18 cellular contexts compared by ENCODE assay signal in the genomic region with DNA sequence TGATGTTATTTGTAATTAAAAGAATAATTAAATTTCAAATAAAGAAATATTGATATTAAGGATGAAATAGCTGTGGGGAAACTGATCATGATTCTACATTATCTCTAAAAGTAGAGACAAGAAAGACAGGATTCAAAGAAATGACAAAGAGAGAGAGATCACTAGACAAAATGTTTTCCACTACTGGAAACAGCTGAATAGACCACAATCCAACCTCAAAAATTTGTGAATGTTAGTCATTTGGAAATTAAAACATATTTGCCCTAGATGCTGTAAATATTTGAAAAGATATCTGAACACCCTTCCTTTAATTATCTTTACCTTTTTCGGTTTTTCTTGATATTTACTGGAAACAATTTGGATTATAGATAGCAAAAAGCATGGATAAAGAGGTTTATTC.
A peak's percentile ranks its signal among the peaks of the same experiment; 100 is the strongest.
DNase-seq lines count a peak whose midpoint lies in the region; FAIRE-seq and TF ChIP-seq lines count a peak whose summit lies in the region.
"Had no signal": no experiment of that assay in that cellular context is flagged by ENCODE, and none has a peak within 500 bp of the region (broad histone marks: within the 10 kb centered on the region; RNA-seq: fewer than 3 reads in every experiment).

No MANE protein-coding gene starts in this region.

- no peaks in the 10 kb centered on the region for H3K9me3 Mint-ChIP-seq in astrocyte (ENCODE audit: unreplicated experiment)
- H3K9me3 Mint-ChIP-seq: GM23338 had no signal

- H3K27me3 Mint-ChIP-seq in astrocyte (ENCODE audit: low read depth, unreplicated experiment), result no peaks in the 10 kb centered on the region
- H3K27me3 Mint-ChIP-seq: CD4-positive, CD25-positive, alpha-beta regulatory T cell; CD8-positive, alpha-beta memory T cell had no signal

- H3K4me3 ChIP-seq in SJCRH30, result no peak overlapping the region
- no peak overlapping the region for H3K4me3 ChIP-seq in astrocyte (ENCODE audit: insufficient read depth, low read depth, low read length)
- H3K4me3 ChIP-seq: GM23338 had no signal

- H3K27me3 ChIP-seq in SJCRH30 (no peaks in the 10 kb centered on the region), astrocyte (ENCODE audit: insufficient read depth, low read length) (no peaks in the 10 kb centered on the region)
- H3K27me3 ChIP-seq: BE2C had no signal

- H3K9ac ChIP-seq in astrocyte (ENCODE audit: low read length), result no peak overlapping the region

- H3K27ac ChIP-seq in SJCRH30, result peak overlapping the region; percentile 58
- H3K27ac ChIP-seq in astrocyte (ENCODE audit: low read depth, low read length), result no peak overlapping the region
- H3K27ac ChIP-seq: HL-60 had no signal

- H2AFZ ChIP-seq in astrocyte (ENCODE audit: low read depth, low read length), result no peak overlapping the region
- H2AFZ ChIP-seq: GM23338 had no signal

- H3K4me1 Mint-ChIP-seq in astrocyte (ENCODE audit: low read depth, unreplicated experiment), result peaks cover 4% of the 10 kb centered on the region
- H3K4me1 Mint-ChIP-seq: CD4-positive, CD25-positive, alpha-beta regulatory T cell; CD8-positive, alpha-beta memory T cell; GM23338 had no signal

- no peak for FAIRE-seq in astrocyte (lab: Jason Lieb, UNC)
- FAIRE-seq: H54 had no signal

- H4K20me1 ChIP-seq in astrocyte (ENCODE audit: insufficient read depth, low read length), result no peaks in the 10 kb centered on the region

- no peaks in the 10 kb centered on the region for H3K9me3 ChIP-seq in SJCRH30 (replicated peaks)
- H3K9me3 ChIP-seq in astrocyte (ENCODE audit: insufficient read depth, low read depth, low read length), result no peaks in the 10 kb centered on the region
- H3K9me3 ChIP-seq: BE2C had no signal

- H3K4me2 ChIP-seq in astrocyte (ENCODE audit: low read length), result no peak overlapping the region
- H3K4me2 ChIP-seq: GM23338 had no signal

- H3K4me3 Mint-ChIP-seq in astrocyte (ENCODE audit: unreplicated experiment), result no peak overlapping the region
- H3K4me3 Mint-ChIP-seq: CD4-positive, CD25-positive, alpha-beta regulatory T cell; CD8-positive, alpha-beta memory T cell; GM23338 had no signal

- no peak for TF ChIP-seq CTCF in astrocyte (IDR thresholded peaks at IDR 0.05; ENCODE audit: insufficient read depth, low read depth, low read length)

- DNase-seq in SJCRH30 (peak in 1 of 2 experiments; percentile 41), astrocyte (ENCODE audit: low read depth) (peak; percentile 6), myocyte (ENCODE audit: low read depth) (peak; percentile 71), EL (no peak), NCI-H146 treated with DMSO at 0.1 percent for 48 hours (lab: John Stamatoyannopoulos, UW; ENCODE audit: unreplicated experiment) (no peak), SW480 (ENCODE audit: low spot score) (no peak)
- DNase-seq: BE2C; C1 segment of cervical spinal cord; CD4-positive, CD25-positive, alpha-beta regulatory T cell; CD8-positive, alpha-beta memory T cell; COR-L47; DMS153; DMS79; GF-D8; HCEC 1CT had no signal

- no peak overlapping the region for H3K27ac Mint-ChIP-seq in astrocyte (ENCODE audit: unreplicated experiment)
- H3K27ac Mint-ChIP-seq: CD4-positive, CD25-positive, alpha-beta regulatory T cell; CD8-positive, alpha-beta memory T cell; GM23338 had no signal

- H3K4me1 ChIP-seq in SJCRH30, result peaks cover 25% of the 10 kb centered on the region
- H3K4me1 ChIP-seq in astrocyte (ENCODE audit: insufficient read depth, low read length), result no peaks in the 10 kb centered on the region
- H3K4me1 ChIP-seq: BE2C had no signal

- H3K36me3 Mint-ChIP-seq in astrocyte (ENCODE audit: low read depth, unreplicated experiment), result no peaks in the 10 kb centered on the region
- H3K36me3 Mint-ChIP-seq: CD4-positive, CD25-positive, alpha-beta regulatory T cell; CD8-positive, alpha-beta memory T cell had no signal

- no peaks in the 10 kb centered on the region for H3K79me2 ChIP-seq in astrocyte (ENCODE audit: insufficient read depth, low read length)

- H3K36me3 ChIP-seq in SJCRH30, result no peaks in the 10 kb centered on the region
- H3K36me3 ChIP-seq in astrocyte (ENCODE audit: insufficient read depth, low read length), result no peaks in the 10 kb centered on the region
- H3K36me3 ChIP-seq: BE2C had no signal

Comparison
In these comparisons a context has a peak if more than half of its experiments do, and no peak if none do; other contexts are left out.
1. DNase-seq: peak in astrocyte (single experiment) and myocyte (single experiment); none in EL (single experiment), NCI-H146 treated with DMSO at 0.1 percent for 48 hours (single experiment) and SW480 (single experiment).